Comparison of ENCODE assay signal across 8 cellular contexts in the genomic region with DNA sequence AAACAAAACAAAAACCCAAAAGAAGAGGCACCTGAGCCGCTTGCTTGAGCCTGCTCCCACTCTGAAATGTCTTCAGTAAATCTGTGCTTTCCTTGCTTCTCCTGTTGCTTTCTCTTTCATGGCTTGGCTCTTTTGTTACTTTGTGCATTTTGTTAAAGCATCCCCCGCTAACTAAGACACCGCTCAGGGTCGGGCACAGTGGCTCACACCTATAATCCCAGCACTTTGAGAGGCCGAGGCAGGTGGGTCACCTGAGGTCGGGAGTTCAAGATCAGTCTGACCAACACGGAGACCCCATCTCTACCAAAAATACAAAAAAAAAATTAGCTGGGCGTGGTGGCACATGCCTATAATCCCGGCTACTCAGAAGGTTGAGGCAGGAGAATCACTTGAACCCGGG. TPM values are rescaled to one million over a fixed set of nuclear protein-coding genes. Genes with fewer than 3 reads are reported as not detected.
DNase-seq lines count a peak whose midpoint lies in the region; ATAC-seq and TF ChIP-seq lines count a peak whose summit lies in the region.
"Not testable (repeated sequence)": the region's sequence is repeated elsewhere in the genome, so short reads cannot be mapped to it uniquely, and the experiment has no call there.

No MANE protein-coding gene starts in this region.

- TF ChIP-seq CTCF in Caco-2 (IDR thresholded peaks at IDR 0.05; ENCODE audit: insufficient read depth in 1 of 2, low read depth in 1 of 2, low read length in 1 of 2, severe bottlenecking in 1 of 2, unreplicated experiment in 1 of 2); HCT116 (IDR thresholded peaks at IDR 0.05 in 2 of 3, conservative IDR thresholded peaks at IDR 0.05 in 1 of 3; ENCODE audit: borderline replicate concordance in 1 of 3, insufficient read depth in 1 of 3, low read depth in 2 of 3, low read length in 2 of 3); OCI-LY3 (IDR thresholded peaks at IDR 0.05; ENCODE audit: low read depth, low read length); mammary epithelial cell (conservative IDR thresholded peaks at IDR 0.05 in 1 of 2, IDR thresholded peaks at IDR 0.05 in 1 of 2; ENCODE audit: extremely low read depth in 1 of 2, insufficient read depth in 1 of 2, low read depth in 1 of 2, low read length in 2 of 2); osteocyte (IDR thresholded peaks at IDR 0.05); transverse colon (IDR thresholded peaks at IDR 0.05): not testable (repeated sequence)

- H3K27ac ChIP-seq in HCT116 (ENCODE audit: low read depth, low read length) (peak overlapping the region; percentile 93), mammary epithelial cell (ENCODE audit: insufficient read depth, low read depth, low read length) (peak overlapping the region; percentile 86), esophagus (ENCODE audit: low read depth in 2 of 2, low read length in 1 of 2) (peak overlapping the region; percentile 93 to 94), mesenchymal stem cell (ENCODE audit: low read length, poor library complexity, severe bottlenecking) (peak overlapping the region; percentile 98), transverse colon (peak overlapping the region; percentile 85 to 89 (median 86))
- not testable (repeated sequence) for H3K27ac ChIP-seq in OCI-LY3 (ENCODE audit: low read length)

- POLR2A ChIA-PET in Caco-2 (lab: Charles Lee): interaction anchor here (1.0 kb wide), 1 partner anchor 72 kb away, joined by 3 read pairs; no protein-coding TSS in a partner anchor
- POLR2A ChIA-PET in HCT116 (lab: Charles Lee): not testable (repeated sequence)

- not testable (repeated sequence) for H3K23ac ChIP-seq in mesenchymal stem cell (ENCODE audit: low read length in 2 of 2)

- peak overlapping the region; percentile 68 for H3K9ac ChIP-seq in HCT116 (ENCODE audit: low read length)
- H3K9ac ChIP-seq in OCI-LY3 (ENCODE audit: low read length): peak overlapping the region; percentile 36; the same call in 1 of the 2 replicates
- H3K9ac ChIP-seq in mammary epithelial cell (ENCODE audit: insufficient read depth, low read length); mesenchymal stem cell (ENCODE audit: low read length): not testable (repeated sequence)

- H3K9me3 Mint-ChIP-seq in Caco-2 (ENCODE audit: unreplicated experiment); osteocyte (ENCODE audit: unreplicated experiment): not testable (repeated sequence)

- peak overlapping the region; percentile 81 for H3K4me2 ChIP-seq in HCT116 (ENCODE audit: low read length)
- peak overlapping the region; percentile 84 for H3K4me2 ChIP-seq in OCI-LY3 (ENCODE audit: low read length)
- H3K4me2 ChIP-seq in mammary epithelial cell (ENCODE audit: insufficient read depth, low read depth, low read length): peak overlapping the region; percentile 74
- H3K4me2 ChIP-seq in mesenchymal stem cell (ENCODE audit: low read length, poor library complexity, severe bottlenecking): not testable (repeated sequence)

- H4K8ac ChIP-seq in mesenchymal stem cell (ENCODE audit: low read length): not testable (repeated sequence)

- H2BK5ac ChIP-seq in mesenchymal stem cell (ENCODE audit: low read depth, low read length, poor library complexity, severe bottlenecking): peak overlapping the region; percentile 11

- not testable (repeated sequence) for H3K36me3 ChIP-seq in Caco-2 (ENCODE audit: control insufficient read depth, insufficient read depth, low read length); HCT116 (ENCODE audit: control insufficient read depth in 1 of 2, insufficient read depth in 2 of 2, low read length in 2 of 2); OCI-LY3 (replicated peaks; ENCODE audit: low read depth, low read length); mammary epithelial cell (ENCODE audit: insufficient read depth, low read length); esophagus (ENCODE audit: control insufficient read depth in 2 of 2, insufficient read depth in 2 of 2, low read length in 1 of 2); mesenchymal stem cell (ENCODE audit: control insufficient read depth in 1 of 2, insufficient read depth in 2 of 2, low read depth in 1 of 2, low read length in 2 of 2); transverse colon

- H3K4me1 ChIP-seq in Caco-2: peaks cover 39% of the 10 kb centered on the region
- peaks cover 19 to 54% of the 10 kb centered on the region in 2 experiments for H3K4me1 ChIP-seq in HCT116 (ENCODE audit: control insufficient read depth in 1 of 2, insufficient read depth in 2 of 2, low read length in 2 of 2)
- peaks cover 21% of the 10 kb centered on the region for H3K4me1 ChIP-seq in OCI-LY3 (ENCODE audit: low read length)
- H3K4me1 ChIP-seq in mammary epithelial cell (ENCODE audit: insufficient read depth, low read length): peaks cover 16% of the 10 kb centered on the region
- H3K4me1 ChIP-seq in esophagus (ENCODE audit: control insufficient read depth in 2 of 2, insufficient read depth in 2 of 2, low read length in 1 of 2): not testable (repeated sequence)
- peaks cover 15% of the 10 kb centered on the region for H3K4me1 ChIP-seq in mesenchymal stem cell (ENCODE audit: control insufficient read depth, insufficient read depth, low read depth, low read length)
- peaks cover 0 to 28% (median 9%) of the 10 kb centered on the region in 4 donors for H3K4me1 ChIP-seq in transverse colon

- H3K4ac ChIP-seq in mesenchymal stem cell (ENCODE audit: low read depth in 1 of 2, low read length in 2 of 2): not testable (repeated sequence)

- not testable (repeated sequence) for H3K18ac ChIP-seq in mesenchymal stem cell (ENCODE audit: low read depth in 1 of 2, low read length in 2 of 2)

- not testable (repeated sequence) for H2BK12ac ChIP-seq in mesenchymal stem cell (ENCODE audit: low read length in 2 of 2)

- H3K79me1 ChIP-seq in mesenchymal stem cell (replicated peaks; ENCODE audit: low read length, poor library complexity, severe bottlenecking): not testable (repeated sequence)

- peak in 1 of 2 experiments; percentile 30 for DNase-seq in Caco-2
- DNase-seq in HCT116 (ENCODE audit: low read depth, low spot score); mammary epithelial cell; mesenchymal stem cell; osteocyte (ENCODE audit: extremely low spot score, unreplicated experiment); transverse colon: not testable (repeated sequence)

- CTCF ChIA-PET in Caco-2 (lab: Charles Lee); HCT116 (lab: Charles Lee); mammary epithelial cell (lab: Charles Lee; ENCODE audit: low non-redundant PET): not testable (repeated sequence)

- H2AFZ ChIP-seq in HCT116 (ENCODE audit: low read depth, low read length, poor library complexity, severe bottlenecking) (peak overlapping the region; percentile 20), OCI-LY3 (ENCODE audit: low read depth, low read length) (0 out of 2 replicates have a peak overlapping the region, but pooled peaks have one; percentile 11)
- not testable (repeated sequence) for H2AFZ ChIP-seq in mammary epithelial cell (ENCODE audit: low read depth, low read length); mesenchymal stem cell (ENCODE audit: low read depth, low read length)

- BruUV-seq in Caco-2 (replicated peaks; lab: Mats Ljungman, UMichigan); HCT116 (replicated peaks; lab: Mats Ljungman, UMichigan); mammary epithelial cell (replicated peaks; lab: Mats Ljungman, UMichigan): not testable (repeated sequence)

- not testable (repeated sequence) for H2AK5ac ChIP-seq in mesenchymal stem cell (ENCODE audit: low read length, severe bottlenecking)

- H3K9me3 ChIP-seq in Caco-2; HCT116 (ENCODE audit: control insufficient read depth in 1 of 2, insufficient read depth in 1 of 2, low read depth in 1 of 2, low read length in 2 of 2); OCI-LY3 (ENCODE audit: insufficient read depth, low read length); mammary epithelial cell (replicated peaks; ENCODE audit: insufficient read depth, low read length); esophagus (ENCODE audit: control insufficient read depth in 2 of 2, insufficient read depth in 1 of 2, low read depth in 1 of 2, low read length in 1 of 2); mesenchymal stem cell (ENCODE audit: control insufficient read depth, low read length); transverse colon: not testable (repeated sequence)

- TF ChIP-seq EP300 in transverse colon (IDR thresholded peaks at IDR 0.05; ENCODE audit: low read depth): not testable (repeated sequence)

- H3K9me2 ChIP-seq in HCT116 (ENCODE audit: insufficient read depth): not testable (repeated sequence)

- TF ChIP-seq POLR2A in HCT116 (IDR thresholded peaks at IDR 0.05; ENCODE audit: borderline replicate concordance, extremely low read depth, insufficient read depth, insufficient read length); transverse colon (IDR thresholded peaks at IDR 0.05): not testable (repeated sequence)

- not testable (repeated sequence) for H4K91ac ChIP-seq in mesenchymal stem cell (ENCODE audit: low read length)

- peak overlapping the region; percentile 66 for H3K4me3 Mint-ChIP-seq in Caco-2 (ENCODE audit: unreplicated experiment)
- H3K4me3 Mint-ChIP-seq in osteocyte (ENCODE audit: unreplicated experiment): not testable (repeated sequence)

- peaks cover 26% of the 10 kb centered on the region for H3K36me3 Mint-ChIP-seq in Caco-2 (ENCODE audit: insufficient read depth, unreplicated experiment)
- not testable (repeated sequence) for H3K36me3 Mint-ChIP-seq in osteocyte (ENCODE audit: unreplicated experiment)

- dilution Hi-C loops in mammary epithelial cell (cut with HindIII; ENCODE audit: low sequenced_read_pairs): loop anchor here (5.0 kb wide), 1 partner anchor 61 kb away; no protein-coding TSS in a partner anchor

- RAD21 ChIA-PET in HCT116 (lab: Charles Lee; ENCODE audit: low non-redundant PET in 1 of 2, low total read pairs in 2 of 2, uncharacterized antibody in 2 of 2, unreplicated experiment in 2 of 2): not testable (repeated sequence)

- H2BK120ac ChIP-seq in mesenchymal stem cell (ENCODE audit: low read depth, low read length): not testable (repeated sequence)

- H4K20me1 ChIP-seq in HCT116 (ENCODE audit: insufficient read depth); OCI-LY3 (ENCODE audit: insufficient read depth, low read length); mammary epithelial cell (ENCODE audit: insufficient read depth, low read length): not testable (repeated sequence)

- intact Hi-C loops in Caco-2 (cut with micrococcal nuclease; ENCODE audit: unreplicated experiment): loop anchor here (2.0 to 5.0 kb wide), 2 partner anchors 53 to 1019 kb away; a partner anchor contains a TSS
- intact Hi-C loops in HCT116 (cut with micrococcal nuclease); mammary epithelial cell (cut with micrococcal nuclease); transverse colon (cut with DNase I; ENCODE audit: low total_unique reads): not testable (repeated sequence)

- H3K27me3 Mint-ChIP-seq in Caco-2 (ENCODE audit: insufficient read depth, unreplicated experiment); osteocyte (ENCODE audit: unreplicated experiment): not testable (repeated sequence)

- H3K79me2 ChIP-seq in HCT116 (ENCODE audit: insufficient read depth, low read length); OCI-LY3 (ENCODE audit: low read length); mammary epithelial cell (ENCODE audit: insufficient read depth, low read length): not testable (repeated sequence)

- WGBS in mammary epithelial cell (ENCODE audit: low coverage, missing lambda C conversion rate): 95% methylated on average over 9 of the region's 10 CpGs
- WGBS in esophagus, 2 donors: 48 to 49% methylated on average over 10 of the region's 10 CpGs
- WGBS in mesenchymal stem cell: 78% methylated on average over 10 of the region's 10 CpGs
- 49 to 60% methylated on average over 1 to 10 of the region's 10 CpGs for WGBS in transverse colon (ENCODE audit: low coverage in 1 of 2), 2 donors

- H3K14ac ChIP-seq in mesenchymal stem cell (ENCODE audit: low read length in 2 of 2): not testable (repeated sequence)

- H3K27me3 ChIP-seq in Caco-2 (replicated peaks; ENCODE audit: control insufficient read depth, insufficient read depth, low read length); HCT116 (ENCODE audit: insufficient read depth, low read length); mammary epithelial cell (ENCODE audit: insufficient read depth, low read length); esophagus (ENCODE audit: control insufficient read depth in 1 of 2, insufficient read depth in 2 of 2, low read length in 2 of 2); mesenchymal stem cell (ENCODE audit: control insufficient read depth in 1 of 2, insufficient read depth in 1 of 2, low read length in 2 of 2); transverse colon: not testable (repeated sequence)
- H3K27me3 ChIP-seq in OCI-LY3 (ENCODE audit: low read depth, low read length): peaks cover 33% of the 10 kb centered on the region

- in situ Hi-C loops in mammary epithelial cell (cut with MboI; ENCODE audit: low sequenced_read_pairs in 2 of 2): loop anchor here in 1 of 2 donors (25.0 kb wide), 1 partner anchor 824 kb away; a partner anchor contains a TSS
- in situ Hi-C loops in transverse colon (cut with MboI; ENCODE audit: low pct_ligation_motif_present in 1 of 4, low pct_unique_long_range_greater_than_20kb in 1 of 4, low sequenced_read_pairs in 3 of 4): not testable (repeated sequence)

- peak overlapping the region; percentile 29 for H3K4me3 ChIP-seq in Caco-2 (ENCODE audit: low read depth, low read length)
- peak overlapping the region; percentile 33 to 50 for H3K4me3 ChIP-seq in HCT116 (replicated peaks in 1 of 2; ENCODE audit: low read depth in 1 of 2, low read length in 2 of 2)
- H3K4me3 ChIP-seq in OCI-LY3 (ENCODE audit: low read length): peak overlapping the region; percentile 77
- H3K4me3 ChIP-seq in mammary epithelial cell (replicated peaks in 1 of 3; ENCODE audit: insufficient read depth in 1 of 3, low read depth in 2 of 3, low read length in 3 of 3); mesenchymal stem cell (ENCODE audit: insufficient read depth in 1 of 2, low read depth in 1 of 2, low read length in 2 of 2): not testable (repeated sequence)
- peak overlapping the region in 1 of 2 donors; percentile 30 for H3K4me3 ChIP-seq in esophagus (ENCODE audit: low read depth in 1 of 2, low read length in 2 of 2)
- peak overlapping the region in 3 of 4 donors; percentile 21 to 35 (median 23) for H3K4me3 ChIP-seq in transverse colon

- not testable (repeated sequence) for H2BK15ac ChIP-seq in mesenchymal stem cell (ENCODE audit: low read depth, poor library complexity, severe bottlenecking)

- peaks cover 19% of the 10 kb centered on the region for H3K4me1 Mint-ChIP-seq in Caco-2 (ENCODE audit: low read depth, unreplicated experiment)
- peaks cover 25% of the 10 kb centered on the region for H3K4me1 Mint-ChIP-seq in osteocyte (ENCODE audit: unreplicated experiment)

- not testable (repeated sequence) for TF ChIP-seq RAD21 in HCT116 (IDR thresholded peaks at IDR 0.05; ENCODE audit: low read depth)

- peak overlapping the region; percentile 99 for H3K27ac Mint-ChIP-seq in Caco-2 (ENCODE audit: unreplicated experiment)
- peak overlapping the region; percentile 86 for H3K27ac Mint-ChIP-seq in osteocyte (ENCODE audit: unreplicated experiment)

- ATAC-seq in HCT116: peak; percentile 40

RNA-seq across cellular contexts. Expression of a gene that starts 7.2 kb away (rescaled TPM):
- total RNA-seq in Caco-2 (2022): 275 and 276 TPM in 2 replicates
- total RNA-seq in HCT116 (2021; ENCODE audit: unreplicated experiment): 127 TPM
- polyA plus RNA-seq in HCT116 (2012): 133 and 151 TPM in 2 replicates
- total RNA-seq in mammary epithelial cell: 100 to 1,000 TPM in 1 of 2 donors, 10 to 100 TPM in 1; 51.5 to 152 TPM
- polyA plus RNA-seq in mammary epithelial cell: 217 TPM
- 129 TPM for polyA minus RNA-seq in mammary epithelial cell
- polyA plus RNA-seq in esophagus: 10 to 100 TPM; 54.7 to 73.4 TPM
- polyA plus RNA-seq in mesenchymal stem cell (2013, experiment 1 of 2): 72.9 TPM
- polyA plus RNA-seq in mesenchymal stem cell (2013, experiment 2 of 2): 72.1 TPM
- total RNA-seq in osteocyte: 96.7 and 106 TPM in 2 replicates
- 100 to 1,000 TPM in 2 of 4 donors, 10 to 100 TPM in 2; 85.8 to 117 (median 103) TPM for total RNA-seq in transverse colon

RNA-seq across cellular contexts. Expression of a gene that starts 52.4 kb away (rescaled TPM):
- total RNA-seq in Caco-2 (2022): 49.5 and 52.3 TPM in 2 replicates
- 55.9 TPM for total RNA-seq in HCT116 (2021; ENCODE audit: unreplicated experiment)
- 17.9 and 21.4 TPM in 2 replicates for polyA plus RNA-seq in HCT116 (2012)
- 10 to 100 TPM; 26.7 to 36.6 TPM for total RNA-seq in mammary epithelial cell
- 21.4 TPM for polyA plus RNA-seq in mammary epithelial cell
- polyA minus RNA-seq in mammary epithelial cell: 41.7 TPM
- polyA plus RNA-seq in esophagus: 1 to 10 TPM; 5.6 to 6.6 TPM
- polyA plus RNA-seq in mesenchymal stem cell (2013, experiment 1 of 2): 15.6 TPM
- polyA plus RNA-seq in mesenchymal stem cell (2013, experiment 2 of 2): 15.9 TPM
- total RNA-seq in osteocyte: 26.0 and 26.5 TPM in 2 replicates
- total RNA-seq in transverse colon: 10 to 100 TPM in 3 of 4 donors, 1 to 10 TPM in 1; 6.0 to 15.4 (median 12.0) TPM

RNA-seq across cellular contexts. Expression of a gene that starts 52.4 kb away (rescaled TPM):
- total RNA-seq in Caco-2 (2022): 10.9 and 11.9 TPM in 2 replicates
- total RNA-seq in HCT116 (2021; ENCODE audit: unreplicated experiment): 0.59 TPM
- 0.47 and 0.56 TPM in 2 replicates for polyA plus RNA-seq in HCT116 (2012)
- 1 to 10 TPM; 4.0 to 4.2 TPM for total RNA-seq in mammary epithelial cell
- polyA plus RNA-seq in mammary epithelial cell: 3.0 TPM
- 1.4 TPM for polyA minus RNA-seq in mammary epithelial cell
- under 1 TPM; 0.26 to 0.28 TPM for polyA plus RNA-seq in esophagus
- 1.0 TPM for polyA plus RNA-seq in mesenchymal stem cell (2013, experiment 1 of 2)
- polyA plus RNA-seq in mesenchymal stem cell (2013, experiment 2 of 2): 0.82 TPM
- 3.4 and 3.7 TPM in 2 replicates for total RNA-seq in osteocyte
- under 1 TPM in 2 of 4 donors, not detected in 2; 0.48 to 0.82 TPM for total RNA-seq in transverse colon
